ENCODE assay signal across 8 cellular contexts in genomic region chr3:12557472-12558105, GRCh38. TPM values are rescaled to one million over a fixed set of nuclear protein-coding genes. Genes with fewer than 3 reads are reported as not detected.
DNase-seq lines count a peak whose midpoint lies in the region; ATAC-seq and TF ChIP-seq lines count a peak whose summit lies in the region.

No MANE protein-coding gene starts in this region.

- dilution Hi-C loops in IMR-90 (cut with HindIII; ENCODE audit: low sequenced_read_pairs, unreplicated experiment), result no loop called here

- no peak for ATAC-seq in CD4-positive, alpha-beta T cell (ENCODE audit: poor library complexity)
- ATAC-seq in IMR-90 (ENCODE audit: low read depth), result no peak
- no peak for ATAC-seq in thoracic aorta (ENCODE audit: insufficient number of reproducible peaks, low FRiP score, low read depth)
- no peak for ATAC-seq in GM21367 (IDR thresholded peaks at IDR 0.05; ENCODE audit: unreplicated experiment)

- peaks cover 12% of the 10 kb centered on the region for H3K36me3 Mint-ChIP-seq in CD4-positive, alpha-beta T cell (ENCODE audit: low read depth)

- H3K27me3 ChIP-seq in CD4-positive, alpha-beta T cell (ENCODE audit: control insufficient read depth, insufficient read depth, low read length), result peaks cover 26% of the 10 kb centered on the region
- H3K27me3 ChIP-seq in IMR-90 (ENCODE audit: control insufficient read depth, insufficient read depth, low read length) (no peaks in the 10 kb centered on the region), ascending aorta (no peaks in the 10 kb centered on the region), layer of hippocampus (ENCODE audit: control insufficient read depth, insufficient read depth, low read length) (peaks cover 3% of the 10 kb centered on the region), thoracic aorta (replicated peaks; ENCODE audit: insufficient read depth) (no peaks in the 10 kb centered on the region)

- H3K56ac ChIP-seq in IMR-90 (ENCODE audit: extremely low read depth, insufficient read depth, low read length), result peak overlapping the region; percentile 88

- peak overlapping the region; percentile 89 for H3K23ac ChIP-seq in IMR-90 (ENCODE audit: low read depth, low read length)

- H3K4ac ChIP-seq in IMR-90 (ENCODE audit: low read depth, low read length), result peak overlapping the region; percentile 74

- peak overlapping the region; percentile 27; the same call in 1 of the 2 replicates for H3K18ac ChIP-seq in IMR-90 (ENCODE audit: low read depth, low read length)

- H2BK120ac ChIP-seq in IMR-90 (ENCODE audit: low read depth, low read length), result no peak overlapping the region

- H3K27me3 Mint-ChIP-seq in CD4-positive, alpha-beta T cell, result peaks cover 38% of the 10 kb centered on the region

- H3K4me2 ChIP-seq in IMR-90 (ENCODE audit: low read depth, low read length), result peak overlapping the region; percentile 79

- peaks cover 15% of the 10 kb centered on the region for H3K9me1 ChIP-seq in IMR-90 (ENCODE audit: insufficient read depth, low read length)

- no TSS peak for BruUV-seq in IMR-90 (replicated peaks; lab: Mats Ljungman, UMichigan)

- H2BK20ac ChIP-seq in IMR-90 (ENCODE audit: low read depth, low read length), result no peak overlapping the region

- H2AK5ac ChIP-seq in IMR-90 (ENCODE audit: low read depth, low read length), result 0 out of 2 replicates have a peak overlapping the region, but pooled peaks have one; percentile 30

- peak overlapping the region; percentile 13; the same call in 1 of the 3 replicates for H2BK15ac ChIP-seq in IMR-90 (ENCODE audit: low read depth, low read length)

- H3K4me1 Mint-ChIP-seq in CD4-positive, alpha-beta T cell (ENCODE audit: low read depth), result peaks cover 76% of the 10 kb centered on the region

- TF ChIP-seq POLR2A in IMR-90 (IDR thresholded peaks at IDR 0.05; ENCODE audit: low read depth, low read length), result no peak

- H3K79me1 ChIP-seq in IMR-90 (ENCODE audit: low read depth in 1 of 2, low read length in 2 of 2), result peaks cover 3 to 45% of the 10 kb centered on the region in 2 experiments; a peak in 2 of 4 replicates

- no peak for DNase-seq in CD4-positive, alpha-beta T cell
- DNase-seq in IMR-90 (peak; percentile 59), ascending aorta (ENCODE audit: low spot score in 2 of 2) (no peak), thoracic aorta (ENCODE audit: low spot score) (no peak), germinal center (ENCODE audit: low spot score) (no peak), NCI-H345 treated with DMSO at 0.1 percent for 48 hours (lab: John Stamatoyannopoulos, UW; ENCODE audit: unreplicated experiment) (no peak)

- H3K36me3 ChIP-seq in IMR-90 (ENCODE audit: control insufficient read depth, insufficient read depth, low read length), result no peaks in the 10 kb centered on the region
- H3K36me3 ChIP-seq in ascending aorta, result no peaks in the 10 kb centered on the region
- no peaks in the 10 kb centered on the region for H3K36me3 ChIP-seq in thoracic aorta

- H3K9me3 ChIP-seq in CD4-positive, alpha-beta T cell (ENCODE audit: control insufficient read depth, low read length), result no peaks in the 10 kb centered on the region
- H3K9me3 ChIP-seq in IMR-90 (ENCODE audit: control insufficient read depth, insufficient read depth, low read length) (no peaks in the 10 kb centered on the region), ascending aorta (no peaks in the 10 kb centered on the region), thoracic aorta (no peaks in the 10 kb centered on the region)

- H3K4me1 ChIP-seq in IMR-90 (ENCODE audit: control insufficient read depth, insufficient read depth, low read length) (peaks cover 5% of the 10 kb centered on the region), ascending aorta (peaks cover 6 to 36% of the 10 kb centered on the region in 2 donors), thoracic aorta (ENCODE audit: control insufficient read depth in 1 of 2, low read depth in 2 of 2) (peaks cover 24 to 43% of the 10 kb centered on the region in 2 donors)

- H2AK9ac ChIP-seq in IMR-90 (replicated peaks; ENCODE audit: low read depth, low read length, poor library complexity), result peak overlapping the region; percentile 33

- H3K27ac ChIP-seq in CD4-positive, alpha-beta T cell (ENCODE audit: low read depth, low read length), result peak overlapping the region; percentile 91
- peak overlapping the region; percentile 91 for H3K27ac ChIP-seq in IMR-90 (ENCODE audit: insufficient read depth, low read length)
- H3K27ac ChIP-seq in ascending aorta, result peak overlapping the region; percentile 92 to 98
- H3K27ac ChIP-seq in layer of hippocampus (ENCODE audit: low read depth, low read length), result peak overlapping the region; percentile 90
- H3K27ac ChIP-seq in thoracic aorta, result peak overlapping the region; percentile 91 to 94

- peak overlapping the region; percentile 81 for H3K27ac Mint-ChIP-seq in CD4-positive, alpha-beta T cell

- intact Hi-C loops in CD4-positive, alpha-beta T cell (cut with DNase I, micrococcal nuclease), result loop anchor here (1.0 to 10.0 kb wide), 7 partner anchors 73 to 1283 kb away; partner anchors contain the start of genes RAF1 (in 2 of the 2), ATG7 (in 1 of the 2) and TSEN2 (in 1 of the 2)
- intact Hi-C loops in IMR-90 (cut with micrococcal nuclease) (loop anchor here (2.0 to 5.0 kb wide), 3 partner anchors 50 to 365 kb away; no protein-coding TSS in a partner anchor), ascending aorta (cut with DNase I) (loop anchor here (2.0 to 5.0 kb wide), 3 partner anchors 73 to 240 kb away; partner anchors contain the start of genes CAND2 and TSEN2)

- H4K91ac ChIP-seq in IMR-90 (ENCODE audit: insufficient read depth, low read depth, low read length), result peak overlapping the region; percentile 27

- peak overlapping the region; percentile 85 for H3K4me3 ChIP-seq in IMR-90 (ENCODE audit: insufficient read depth, low read depth, low read length)
- H3K4me3 ChIP-seq in ascending aorta, result peak overlapping the region; percentile 61 to 99
- peak overlapping the region; percentile 95 for H3K4me3 ChIP-seq in thoracic aorta

- POLR2A ChIA-PET in CD4-positive, alpha-beta T cell (lab: Charles Lee), result interaction anchor here (0.9 to 3.3 kb wide), 6 partner anchors 10 to 107 kb away, joined by 3 to 19 read pairs (median 4); partner anchors contain the start of genes RAF1 and TSEN2
- POLR2A ChIA-PET in IMR-90 (lab: Charles Lee; ENCODE audit: unreplicated experiment), result no interaction called here

- in situ Hi-C loops in IMR-90 (cut with MboI; ENCODE audit: low sequenced_read_pairs), result no loop called here

- H3K4me3 Mint-ChIP-seq in CD4-positive, alpha-beta T cell, result peak overlapping the region; percentile 93

- H2BK5ac ChIP-seq in IMR-90 (ENCODE audit: low read depth, low read length, poor library complexity, severe bottlenecking), result peak overlapping the region; percentile 77

- H3K9ac ChIP-seq in IMR-90 (ENCODE audit: low read depth, low read length), result peak overlapping the region; percentile 87

- no peak for TF ChIP-seq RAD21 in IMR-90 (IDR thresholded peaks at IDR 0.05; ENCODE audit: low read length)

- peak overlapping the region; percentile 97 for H2AFZ ChIP-seq in IMR-90 (replicated peaks; ENCODE audit: low read length, poor library complexity)

- no peak for TF ChIP-seq CTCF in CD4-positive, alpha-beta T cell (IDR thresholded peaks at IDR 0.05)
- TF ChIP-seq CTCF in IMR-90 (conservative IDR thresholded peaks at IDR 0.05; ENCODE audit: low read depth, low read length) (no peak), ascending aorta (IDR thresholded peaks at IDR 0.05) (no peak), thoracic aorta (IDR thresholded peaks at IDR 0.05) (no peak)

- peak overlapping the region; percentile 66 to 89; a peak in 3 of 4 replicates for H4K8ac ChIP-seq in IMR-90 (ENCODE audit: low read depth in 2 of 2, low read length in 2 of 2)

- no CpG with 5 or more reads among the region's 18 CpGs for WGBS in IMR-90 (ENCODE audit: extremely low coverage in 2 of 2, insufficient read length in 1 of 2), 2 experiments

- H3K9me3 Mint-ChIP-seq in CD4-positive, alpha-beta T cell, result no peaks in the 10 kb centered on the region

- peaks cover 54% of the 10 kb centered on the region for H4K20me1 ChIP-seq in IMR-90 (ENCODE audit: insufficient read depth, low read length)

- peak overlapping the region; percentile 19; the same call in 1 of the 2 replicates for H4K5ac ChIP-seq in IMR-90 (ENCODE audit: low read depth, low read length)

- CTCF ChIA-PET in CD4-positive, alpha-beta T cell (lab: Charles Lee), result no interaction called here
- CTCF ChIA-PET in IMR-90 (lab: Yijun Ruan, JAX), result no interaction called here

- H3K14ac ChIP-seq in IMR-90 (replicated peaks; ENCODE audit: low read depth, low read length), result peak overlapping the region; percentile 87

TF ChIP-seq in IMR-90, 13 proteins besides CTCF, POLR2A, EP300 and RAD21 (continues in another document):
- TF ChIP-seq MXI1 (IDR thresholded peaks at IDR 0.05; ENCODE audit: borderline replicate concordance, low read depth, low read length) (no peak), RFX5 (IDR thresholded peaks at IDR 0.05; ENCODE audit: low read depth, low read length) (peak; percentile 24; the same call in 1 of the 2 replicates), CEBPB (IDR thresholded peaks at IDR 0.05; ENCODE audit: low read depth, low read length) (peak; percentile 93), RCOR1 (IDR thresholded peaks at IDR 0.05; ENCODE audit: insufficient replicate concordance, low read length) (no peak), SMC3 (IDR thresholded peaks at IDR 0.05; ENCODE audit: low read depth, low read length) (no peak), CHD1 (IDR thresholded peaks at IDR 0.05; ENCODE audit: low read depth, low read length) (no peak), ELK1 (IDR thresholded peaks at IDR 0.05; ENCODE audit: borderline replicate concordance, low read depth, low read length) (no peak)

RNA-seq across cellular contexts. Expression of gene MKRN2, which starts 0.7 kb away (rescaled TPM):
- 10 to 100 TPM; 19.0 to 20.3 TPM for total RNA-seq in CD4-positive, alpha-beta T cell
- total RNA-seq in IMR-90 (2012; rRNA removed), result 65.6 and 65.8 TPM in 2 replicates
- 43.5 and 44.4 TPM in 2 replicates for polyA plus RNA-seq in IMR-90 (2012; rRNA removed)
- 35.3 and 42.3 TPM in 2 replicates for polyA plus RNA-seq in IMR-90 (2012; cell fraction: cytosol; rRNA removed)
- polyA plus RNA-seq in IMR-90 (2012; cell fraction: nucleus; rRNA removed; ENCODE audit: low replicate concordance), result 21.5 and 30.4 TPM in 2 replicates
- total RNA-seq in ascending aorta, result 25.2 TPM
- total RNA-seq in thoracic aorta, result 10 to 100 TPM; 35.7 to 41.5 TPM

RNA-seq across cellular contexts. Expression of gene MKRN2OS, which starts 12.3 kb away (rescaled TPM):
- total RNA-seq in CD4-positive, alpha-beta T cell, result not detected
- not detected in 2 replicates for total RNA-seq in IMR-90 (2012; rRNA removed)
- not detected in 2 replicates for polyA plus RNA-seq in IMR-90 (2012; rRNA removed)
- not detected in 2 replicates for polyA plus RNA-seq in IMR-90 (2012; cell fraction: cytosol; rRNA removed)
- not detected in 2 replicates for polyA plus RNA-seq in IMR-90 (2012; cell fraction: nucleus; rRNA removed; ENCODE audit: low replicate concordance)
- total RNA-seq in ascending aorta, result not detected
- not detected for total RNA-seq in thoracic aorta
